ENCODE assay signal across 22 cellular contexts in the genomic region with DNA sequence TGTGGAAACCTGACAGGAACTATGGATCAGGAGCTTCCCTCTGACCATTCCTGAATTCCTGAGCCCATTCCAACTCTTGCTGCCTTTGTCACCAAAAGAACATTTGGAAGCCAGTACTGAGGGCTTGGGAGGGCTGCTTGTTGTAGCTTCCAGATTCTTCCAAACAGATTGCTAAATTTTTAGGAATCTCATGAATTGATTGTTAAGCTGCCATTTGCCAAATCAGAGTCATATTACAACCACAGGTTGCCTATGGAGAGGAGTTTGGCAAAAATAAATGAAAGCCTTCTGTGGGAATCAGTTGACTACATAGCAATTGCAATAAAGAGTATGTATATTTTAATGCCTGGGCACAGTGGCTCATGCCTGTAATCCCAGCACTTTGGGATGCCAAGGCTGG. TPM values are rescaled to one million over a fixed set of nuclear protein-coding genes. Genes with fewer than 3 reads are reported as not detected.
"Had no signal": no experiment of that assay in that cellular context is flagged by ENCODE, and none has a peak within 500 bp of the region (broad histone marks: within the 10 kb centered on the region; RNA-seq: fewer than 3 reads in every experiment).

No MANE protein-coding gene starts in this region.

- H3K4me3 ChIP-seq: breast epithelium, coronary artery, esophagus muscularis mucosa, hepatocyte, testis had no signal

- ATAC-seq: activated CD8-positive, alpha-beta T cell treated with anti-CD3 and anti-CD28 coated beads for 36 hours; left ventricle myocardium superior; natural killer cell; stimulated activated naive B cell treated with anti-CD40 and anti-IgM and Interleukin-4, amounts not matched to agents 10 μg/mL and 1 μg/mL and 100 μg/mL, for 72 hours had no signal

- DNase-seq: activated CD4-positive, alpha-beta T cell treated with anti-CD3 and anti-CD28 coated beads, Interleukin-2, amount 10 ng/mL, durations not matched to agents 7 days and 5 days; activated CD4-positive, CD25-positive, alpha-beta regulatory T cell treated with anti-CD3 and anti-CD28 coated beads, Interleukin-2, amount 50 U/mL, for 72 hours; activated CD8-positive, alpha-beta T cell treated with anti-CD3 and anti-CD28 coated beads for 36 hours; activated gamma-delta T cell; aorta; glutamatergic neuron; immature natural killer cell; left ventricle myocardium superior; midbrain; natural killer cell; stimulated activated CD4-positive, alpha-beta T cell treated with anti-CD3 and anti-CD28 coated beads, Interleukin-2, amount 100 ng/mL, for 48 hours; stimulated activated CD8-positive, alpha-beta memory T cell treated with anti-CD3 and anti-CD28 coated beads, Interleukin-4, amount 100 ng/mL, for 48 hours; stimulated activated naive B cell treated with anti-CD40 and anti-IgM and Interleukin-4, amounts not matched to agents 10 μg/mL and 1 μg/mL and 100 μg/mL, for 72 hours; T-helper 1 cell; testis; WERI-Rb-1 had no signal

RNA-seq across cellular contexts. Expression of a gene that starts 39.2 kb away (rescaled TPM):
- total RNA-seq: frontal cortex, osteocyte had no signal
